9 cellular contexts compared by ENCODE assay signal in the genomic region with DNA sequence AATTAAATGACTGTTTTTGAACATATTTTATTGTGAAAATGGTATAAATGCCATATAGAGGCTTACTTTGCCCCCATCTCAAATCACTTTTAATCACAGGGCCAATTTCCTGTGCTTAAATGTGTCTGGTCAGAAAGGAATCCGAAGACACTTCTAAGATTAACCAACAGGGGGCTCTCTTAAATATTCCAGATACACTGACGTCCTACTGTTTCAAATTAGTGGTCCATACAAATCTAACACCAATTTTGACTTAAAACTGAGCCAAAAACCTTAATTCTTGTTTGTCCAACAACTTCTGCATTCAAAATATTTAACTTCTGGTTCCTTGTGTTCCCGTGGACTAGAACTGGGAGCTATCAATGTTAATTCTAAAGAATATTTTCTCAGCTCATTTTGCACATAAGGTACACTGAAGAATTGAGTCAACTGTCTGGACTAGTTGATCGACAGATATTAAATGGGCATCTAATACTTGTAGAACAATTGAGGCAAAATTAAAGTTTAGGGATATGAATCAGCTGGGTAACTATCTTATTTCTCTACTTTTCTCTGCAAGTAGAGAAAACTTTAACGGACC.
DNase-seq lines count a peak whose midpoint lies in the region; ATAC-seq, FAIRE-seq and TF ChIP-seq lines count a peak whose summit lies in the region.
"Had no signal": no experiment of that assay in that cellular context is flagged by ENCODE, and none has a peak within 500 bp of the region (broad histone marks: within the 10 kb centered on the region; RNA-seq: fewer than 3 reads in every experiment).

No MANE protein-coding gene starts in this region.

- peaks cover 5 to 8% of the 10 kb centered on the region in 2 donors for H3K36me3 Mint-ChIP-seq in activated naive CD4-positive, alpha-beta T cell treated with anti-CD3 and anti-CD28 coated beads, Interleukin-2, amount 50 U/mL, for 72 hours

- H3K4me3 ChIP-seq in brain microvascular endothelial cell (ENCODE audit: low read depth, low read length) (no peak overlapping the region), right lobe of liver (no peak overlapping the region)

- 32% methylated on average over 5 of the region's 5 CpGs for WGBS in right lobe of liver (ENCODE audit: insufficient coverage, low coverage, low lambda C conversion rate, missing lambda C conversion rate)

- H3K36me3 ChIP-seq in brain microvascular endothelial cell (replicated peaks), result no peaks in the 10 kb centered on the region
- H3K36me3 ChIP-seq in right lobe of liver, result no peaks in the 10 kb centered on the region

- no peaks in the 10 kb centered on the region for H3K4me1 ChIP-seq in right lobe of liver

- H3K27ac Mint-ChIP-seq in activated naive CD4-positive, alpha-beta T cell treated with anti-CD3 and anti-CD28 coated beads, Interleukin-2, amount 50 U/mL, for 72 hours, result no peak overlapping the region

- H3K27me3 ChIP-seq in brain microvascular endothelial cell (replicated peaks), result no peaks in the 10 kb centered on the region
- no peaks in the 10 kb centered on the region for H3K27me3 ChIP-seq in right lobe of liver

- no peak for TF ChIP-seq POLR2A in right lobe of liver (IDR thresholded peaks at IDR 0.05)

- peak; percentile 41 for TF ChIP-seq CTCF in brain microvascular endothelial cell (IDR thresholded peaks at IDR 0.05; ENCODE audit: low read depth, low read length, missing control alignments)
- TF ChIP-seq CTCF in right lobe of liver (IDR thresholded peaks at IDR 0.05), result peak; percentile 35 to 58 (median 44)

- peaks cover 0 to 5% of the 10 kb centered on the region in 2 donors for H3K9me3 Mint-ChIP-seq in activated naive CD4-positive, alpha-beta T cell treated with anti-CD3 and anti-CD28 coated beads, Interleukin-2, amount 50 U/mL, for 72 hours

- in situ Hi-C loops in brain microvascular endothelial cell (cut with HindIII; ENCODE audit: low pct_ligation_motif_present, low sequenced_read_pairs), result no loop called here

- intact Hi-C loops in right lobe of liver (cut with DNase I), result no loop called here

- DNase-seq in GM03348 (ENCODE audit: low spot score) (peak; percentile 65), M059J (ENCODE audit: low read depth) (peak; percentile 48), brain microvascular endothelial cell (peak; percentile 16), right lobe of liver (no peak)
- no peak for DNase-seq in activated naive CD4-positive, alpha-beta T cell treated with anti-CD3 and anti-CD28 coated beads, Interleukin-2, amount 50 U/mL, for 72 hours (ENCODE audit: low spot score in 2 of 2)

- ATAC-seq in right lobe of liver (peak; percentile 43 to 63 (median 55)), GM19328 (IDR thresholded peaks at IDR 0.05; ENCODE audit: unreplicated experiment) (no peak), GM18873 (IDR thresholded peaks at IDR 0.05; ENCODE audit: low FRiP score, unreplicated experiment) (no peak)
- no peak for ATAC-seq in activated naive CD4-positive, alpha-beta T cell treated with anti-CD3 and anti-CD28 coated beads, Interleukin-2, amount 50 U/mL, for 72 hours

- FAIRE-seq in A204.1 (lab: Jason Lieb, UNC), result peak; percentile 11

- no peaks in the 10 kb centered on the region for H3K9me3 ChIP-seq in right lobe of liver

- no peak overlapping the region for H3K27ac ChIP-seq in brain microvascular endothelial cell
- no peak overlapping the region for H3K27ac ChIP-seq in right lobe of liver
- H3K27ac ChIP-seq: HL-60 had no signal

Comparison
In these comparisons a context has a peak if more than half of its experiments do, and no peak if none do; other contexts are left out.
1. DNase-seq: peak in GM03348 (single experiment), M059J (single experiment) and brain microvascular endothelial cell (single experiment); none in right lobe of liver (0 of 3) and activated naive CD4-positive, alpha-beta T cell treated with anti-CD3 and anti-CD28 coated beads, Interleukin-2, amount 50 U/mL, for 72 hours (0 of 2).
2. ATAC-seq: peak in right lobe of liver (4 of 4); none in GM19328 (single experiment), activated naive CD4-positive, alpha-beta T cell treated with anti-CD3 and anti-CD28 coated beads, Interleukin-2, amount 50 U/mL, for 72 hours (0 of 2) and GM18873 (single experiment).